8 cellular contexts compared by ENCODE assay signal in the genomic region with DNA sequence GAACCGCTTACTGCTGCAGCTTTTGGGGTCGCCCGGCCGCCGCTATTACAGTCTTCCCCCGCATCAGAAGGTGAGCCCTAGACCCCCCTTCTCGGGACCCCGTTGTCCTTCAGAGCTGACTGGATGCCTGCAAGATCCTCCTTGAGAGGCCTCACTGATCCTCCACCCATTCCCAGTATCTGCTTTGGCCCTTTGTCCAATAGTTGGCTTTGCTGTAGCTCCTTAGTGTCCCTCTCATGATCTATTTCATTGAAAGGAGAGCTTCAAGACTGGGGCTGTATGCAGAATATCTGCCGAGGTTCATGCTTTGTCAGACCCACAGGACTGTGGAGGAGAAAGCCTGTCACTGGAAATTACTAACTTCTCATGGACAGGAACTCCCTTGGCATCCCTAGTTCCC. TPM values are rescaled to one million over a fixed set of nuclear protein-coding genes. Genes with fewer than 3 reads are reported as not detected.
DNase-seq lines count a peak whose midpoint lies in the region; ATAC-seq, FAIRE-seq and TF ChIP-seq lines count a peak whose summit lies in the region.

No MANE protein-coding gene starts in this region.

- no peak for TF ChIP-seq CTCF in Loucy (conservative IDR thresholded peaks at IDR 0.05; ENCODE audit: low read length)
- TF ChIP-seq CTCF in bronchial epithelial cell (IDR thresholded peaks at IDR 0.05; ENCODE audit: insufficient read depth, low read length, severe bottlenecking) = no peak

- no peaks in the 10 kb centered on the region for H3K27me3 ChIP-seq in Loucy (ENCODE audit: insufficient read depth, low read length, poor library complexity, severe bottlenecking)
- no peaks in the 10 kb centered on the region for H3K27me3 ChIP-seq in bronchial epithelial cell (ENCODE audit: control insufficient read depth, insufficient read depth, low read length)
- H3K27me3 ChIP-seq in layer of hippocampus (ENCODE audit: control insufficient read depth, insufficient read depth, low read length) = no peaks in the 10 kb centered on the region

- H3K27ac ChIP-seq in layer of hippocampus (ENCODE audit: low read depth, low read length) = peak overlapping the region; percentile 87
- peak overlapping the region; percentile 82 for H3K27ac ChIP-seq in temporal lobe (ENCODE audit: low read depth, low read length)

- H3K79me2 ChIP-seq in Loucy (ENCODE audit: insufficient read depth, low read length) = peaks cover 30% of the 10 kb centered on the region

- DNase-seq in Right ventricle myocardium inferior (ENCODE audit: missing footprints) (no peak), cardiac septum (ENCODE audit: low spot score) (no peak), bronchial epithelial cell (ENCODE audit: low read depth) (peak; percentile 22)
- no peak for DNase-seq in activated CD4-positive, alpha-beta T cell treated with anti-CD3 and anti-CD28 coated beads for 48 hours

- intact Hi-C loops in Right ventricle myocardium inferior (cut with DNase I) = loop anchor here (1.0 kb wide), 1 partner anchor 146 kb away; the partner anchor contains the start of genes CFAP68 and FDXACB1
- intact Hi-C loops in cardiac septum (cut with DNase I) = no loop called here

- no peaks in the 10 kb centered on the region for H3K9me2 ChIP-seq in Loucy (replicated peaks; ENCODE audit: low read depth, low read length)

- H3K4me3 ChIP-seq in Loucy (ENCODE audit: low read length, poor library complexity, severe bottlenecking) = peak overlapping the region; percentile 90
- peak overlapping the region; percentile 94 for H3K4me3 ChIP-seq in bronchial epithelial cell (ENCODE audit: low read depth, low read length)

- H3K4me2 ChIP-seq in Loucy (ENCODE audit: low read depth, low read length, poor library complexity, severe bottlenecking) = peak overlapping the region; percentile 85

- FAIRE-seq in bronchial epithelial cell (lab: Jason Lieb, UNC) = no peak

- H3K36me3 ChIP-seq in Loucy (ENCODE audit: insufficient read depth, low read length) (peaks cover 21% of the 10 kb centered on the region; the same call in 1 of the 2 replicates), bronchial epithelial cell (ENCODE audit: control insufficient read depth, insufficient read depth, low read length) (peaks cover 9% of the 10 kb centered on the region)

- peak overlapping the region; percentile 98 for H2AFZ ChIP-seq in Loucy (ENCODE audit: low read length)

- H3K4me1 ChIP-seq in Loucy (ENCODE audit: insufficient read depth, low read length, poor library complexity, severe bottlenecking) = peaks cover 22% of the 10 kb centered on the region

- no peaks in the 10 kb centered on the region for H3F3A ChIP-seq in Loucy (ENCODE audit: low read depth)

- H4K20me1 ChIP-seq in Loucy (ENCODE audit: insufficient read depth, low read length, poor library complexity, severe bottlenecking) = no peaks in the 10 kb centered on the region

- ATAC-seq in Right ventricle myocardium inferior (peak; percentile 8), GM21381 (IDR thresholded peaks at IDR 0.05; ENCODE audit: unreplicated experiment) (no peak)

- H3K9ac ChIP-seq in Loucy (ENCODE audit: low read depth, low read length, poor library complexity, severe bottlenecking) = peak overlapping the region; percentile 86

- no peaks in the 10 kb centered on the region for H3K9me3 ChIP-seq in Loucy (ENCODE audit: insufficient read depth, low read depth, low read length)

RNA-seq across cellular contexts. Expression of gene DLAT, which starts 0.5 kb away (rescaled TPM):
- total RNA-seq in Right ventricle myocardium inferior = 157 TPM
- total RNA-seq in cardiac septum = 123 TPM
- 24.5 and 27.4 TPM in 2 replicates for total RNA-seq in bronchial epithelial cell
- 30.2 TPM for total RNA-seq in temporal lobe

RNA-seq across cellular contexts. Expression of gene PIH1D2, which starts 48.1 kb away (rescaled TPM):
- total RNA-seq in Right ventricle myocardium inferior = 1.2 TPM
- 2.0 TPM for total RNA-seq in cardiac septum
- total RNA-seq in bronchial epithelial cell = 0.51 and 0.53 TPM in 2 replicates
- total RNA-seq in temporal lobe = 1.5 TPM

RNA-seq across cellular contexts. Expression of gene NKAPD1, which starts 48.4 kb away (rescaled TPM):
- total RNA-seq in Right ventricle myocardium inferior = 8.1 TPM
- 9.7 TPM for total RNA-seq in cardiac septum
- total RNA-seq in bronchial epithelial cell = 23.3 and 24.5 TPM in 2 replicates
- total RNA-seq in temporal lobe = 28.8 TPM
